8 cellular contexts compared by ENCODE assay signal in the genomic region with DNA sequence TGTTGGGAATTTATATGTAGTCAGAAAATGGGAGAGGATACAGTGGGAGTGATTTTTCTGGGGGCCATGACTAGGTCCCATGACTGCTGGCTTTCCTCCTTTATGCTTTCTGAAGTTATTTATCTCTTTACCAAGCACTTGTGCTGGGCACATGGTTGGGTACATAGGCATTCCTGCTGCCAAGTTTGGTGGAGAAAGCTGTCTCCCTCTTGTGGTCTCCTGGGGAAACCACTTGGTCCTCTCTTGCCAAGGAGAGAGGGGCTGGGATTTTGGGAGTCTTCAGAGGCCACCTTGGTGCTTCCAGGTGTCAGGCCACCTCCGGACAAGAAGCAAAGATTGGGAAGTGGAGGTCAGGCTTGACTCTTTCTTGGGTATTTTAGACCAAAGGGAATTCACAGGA.
DNase-seq lines count a peak whose midpoint lies in the region; ATAC-seq, FAIRE-seq and TF ChIP-seq lines count a peak whose summit lies in the region.

No MANE protein-coding gene starts in this region.

- ATAC-seq in pancreas (peak in 3 of 4 donors; percentile 53 to 84 (median 56)), GM19395 (IDR thresholded peaks at IDR 0.05; ENCODE audit: unreplicated experiment) (no peak)

- 45 to 73% methylated on average over 1 of the region's 1 CpG for WGBS in pancreas, 2 donors

- peak; percentile 45 to 51 for DNase-seq in cardiac muscle cell (ENCODE audit: low read depth in 1 of 2, low spot score in 1 of 2)
- DNase-seq in cardiac septum (ENCODE audit: low spot score) = no peak
- DNase-seq in NOMO-1 treated with dmso at 0.1 percent for 144 hours (lab: John Stamatoyannopoulos, UW; ENCODE audit: unreplicated experiment) = peak; percentile 5
- DNase-seq in choroid plexus epithelial cell (ENCODE audit: low read depth) = peak; percentile 55
- DNase-seq in pancreas = peak in 2 of 6 donors; percentile 19 to 22
- DNase-seq in midbrain (lab: John Stamatoyannopoulos, UW) = no peak
- DNase-seq in amniotic stem cell (lab: John Stamatoyannopoulos, UW) = no peak

- no peak overlapping the region for H3K27ac ChIP-seq in cardiac muscle cell
- H3K27ac ChIP-seq in pancreas = no peak overlapping the region

- no peak overlapping the region for H3K4me3 ChIP-seq in cardiac muscle cell
- no peak overlapping the region for H3K4me3 ChIP-seq in choroid plexus epithelial cell (ENCODE audit: low read depth, low read length)
- H3K4me3 ChIP-seq in pancreas = no peak overlapping the region

- no peak for FAIRE-seq in pancreas (lab: Jason Lieb, UNC)

- no peaks in the 10 kb centered on the region for H3K4me1 ChIP-seq in cardiac muscle cell (ENCODE audit: low read depth)
- no peaks in the 10 kb centered on the region for H3K4me1 ChIP-seq in pancreas

- intact Hi-C loops in cardiac septum (cut with DNase I) = no loop called here
- intact Hi-C loops in pancreas (cut with DNase I) = no loop called here

- TF ChIP-seq CTCF in cardiac muscle cell (IDR thresholded peaks at IDR 0.05; ENCODE audit: low read depth, low read length) = peak; percentile 61
- peak; percentile 86 for TF ChIP-seq CTCF in choroid plexus epithelial cell (conservative IDR thresholded peaks at IDR 0.05; ENCODE audit: low read depth, low read length)
- TF ChIP-seq CTCF in pancreas (IDR thresholded peaks at IDR 0.05) = peak in 2 of 4 donors; percentile 9 to 13

- no peaks in the 10 kb centered on the region for H3K9me3 ChIP-seq in cardiac muscle cell (ENCODE audit: low read depth)
- H3K9me3 ChIP-seq in pancreas = no peaks in the 10 kb centered on the region

- H3K36me3 ChIP-seq in cardiac muscle cell (no peaks in the 10 kb centered on the region), pancreas (no peaks in the 10 kb centered on the region)

- no peaks in the 10 kb centered on the region for H3K27me3 ChIP-seq in cardiac muscle cell
- no peaks in the 10 kb centered on the region for H3K27me3 ChIP-seq in pancreas

Comparison
In these comparisons a context has a peak if more than half of its experiments do, and no peak if none do; other contexts are left out.
1. DNase-seq: peak in cardiac muscle cell (2 of 2), NOMO-1 treated with dmso at 0.1 percent for 144 hours (single experiment) and choroid plexus epithelial cell (single experiment); none in cardiac septum (single experiment), midbrain (single experiment) and amniotic stem cell (single experiment).